ENCODE assay signal across 17 cellular contexts in the genomic region with DNA sequence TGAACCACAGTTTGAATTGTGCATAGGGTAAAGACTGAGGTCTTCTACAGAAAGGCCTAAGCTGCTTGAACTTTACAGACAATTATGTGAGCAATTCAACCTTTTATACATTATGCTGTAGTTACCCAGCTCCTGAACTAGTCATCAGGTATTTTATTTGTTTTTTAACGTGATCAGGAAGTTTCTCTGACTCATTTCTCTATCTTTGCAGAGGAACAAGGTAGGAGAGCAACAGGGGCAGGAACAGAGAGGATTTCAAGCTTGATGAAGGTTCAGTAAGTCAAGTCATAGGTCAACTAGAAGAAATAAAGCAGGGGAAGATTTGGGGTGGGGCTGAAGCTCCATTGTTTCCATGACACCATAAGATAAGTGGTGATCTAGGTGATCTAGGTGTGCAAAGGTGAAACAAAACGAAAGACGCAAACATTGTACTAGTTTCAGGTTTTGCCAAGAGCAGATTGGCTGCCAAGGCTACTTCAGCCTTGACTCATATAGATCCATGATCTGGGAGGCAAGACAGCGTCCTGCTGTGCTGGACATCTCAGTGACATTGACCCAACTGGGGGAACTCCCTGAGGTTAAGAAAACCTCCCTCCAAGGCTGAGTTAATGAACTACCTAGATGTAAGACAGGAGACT.
DNase-seq lines count a peak whose midpoint lies in the region; ATAC-seq and TF ChIP-seq lines count a peak whose summit lies in the region.
"Had no signal": no experiment of that assay in that cellular context is flagged by ENCODE, and none has a peak within 500 bp of the region (broad histone marks: within the 10 kb centered on the region; RNA-seq: fewer than 3 reads in every experiment).

No MANE protein-coding gene starts in this region.

- no peaks in the 10 kb centered on the region for H3K36me3 ChIP-seq in PC-3 (ENCODE audit: low read depth, low read length)

- peak; percentile 42 for ATAC-seq in GM18858 (IDR thresholded peaks at IDR 0.05; ENCODE audit: unreplicated experiment)
- peak; percentile 34 for ATAC-seq in HG02798 (IDR thresholded peaks at IDR 0.05; ENCODE audit: poor library complexity, unreplicated experiment)
- ATAC-seq in PC-3: peak; percentile 82
- no peak for ATAC-seq in HG03520 (IDR thresholded peaks at IDR 0.05; ENCODE audit: unreplicated experiment)

- peak overlapping the region; percentile 63 for H3K4me2 ChIP-seq in PC-3 (ENCODE audit: low read length)

- H4K20me1 ChIP-seq in PC-3 (ENCODE audit: low read length): no peaks in the 10 kb centered on the region

- no peaks in the 10 kb centered on the region for H3K9me2 ChIP-seq in PC-3 (replicated peaks; ENCODE audit: low read length)

- CTCF ChIA-PET in PC-3 (lab: Charles Lee): interaction anchor here (0.7 to 3.9 kb wide), 16 partner anchors 11 to 1718 kb away, joined by 3 to 29 read pairs (median 4); no protein-coding TSS in a partner anchor

- H3K27me3 Mint-ChIP-seq in nephron (ENCODE audit: low read depth): peaks cover 23% of the 10 kb centered on the region
- H3K27me3 Mint-ChIP-seq: naive thymus-derived CD4-positive, alpha-beta T cell had no signal

- peak overlapping the region; percentile 92 for H3K27ac ChIP-seq in PC-3 (ENCODE audit: low read length)
- H3K27ac ChIP-seq: testis had no signal

- H3K79me2 ChIP-seq in PC-3 (ENCODE audit: low read length): no peaks in the 10 kb centered on the region

- H3F3A ChIP-seq in PC-3 (ENCODE audit: low read length, unreplicated experiment): peaks cover 8% of the 10 kb centered on the region

- peaks cover 55% of the 10 kb centered on the region for H3K4me1 ChIP-seq in PC-3 (ENCODE audit: insufficient read depth, low read length)
- H3K4me1 ChIP-seq: testis had no signal

- no peaks in the 10 kb centered on the region for H3K9me3 Mint-ChIP-seq in nephron
- H3K9me3 Mint-ChIP-seq: CD14-positive monocyte; dendritic cell treated with granulocyte-macrophage colony-stimulating factor and Interleukin-4, amounts not matched to agents 40 ng/mL and 50 ng/mL, for 4 days; naive thymus-derived CD4-positive, alpha-beta T cell had no signal

- H3K4me3 Mint-ChIP-seq in nephron: no peak overlapping the region
- H3K4me3 Mint-ChIP-seq: CD14-positive monocyte; dendritic cell treated with granulocyte-macrophage colony-stimulating factor and Interleukin-4, amounts not matched to agents 40 ng/mL and 50 ng/mL, for 4 days had no signal

- no peaks in the 10 kb centered on the region for H3K36me3 Mint-ChIP-seq in nephron (ENCODE audit: low read depth)
- H3K36me3 Mint-ChIP-seq: CD14-positive monocyte; naive thymus-derived CD4-positive, alpha-beta T cell had no signal

- H3K27ac Mint-ChIP-seq in nephron: peak overlapping the region; percentile 10 to 84 (median 22)
- H3K27ac Mint-ChIP-seq: CD14-positive monocyte; dendritic cell treated with granulocyte-macrophage colony-stimulating factor and Interleukin-4, amounts not matched to agents 40 ng/mL and 50 ng/mL, for 4 days had no signal

- H3K27me3 ChIP-seq in PC-3 (ENCODE audit: low read length): no peaks in the 10 kb centered on the region
- H3K27me3 ChIP-seq: testis had no signal

- H3K4me3 ChIP-seq in PC-3 (ENCODE audit: low read length): peak overlapping the region; percentile 5; the same call in 1 of the 2 replicates
- H3K4me3 ChIP-seq: testis had no signal

- intact Hi-C loops in PC-3 (cut with micrococcal nuclease): loop anchor here (1.0 to 10.0 kb wide), 4 partner anchors 41 to 464 kb away; no protein-coding TSS in a partner anchor

- peak overlapping the region; percentile 57 for H3K9ac ChIP-seq in PC-3 (ENCODE audit: low read length)

- H2AFZ ChIP-seq in PC-3 (ENCODE audit: low read length): no peak overlapping the region

- H3K9me3 ChIP-seq in PC-3 (ENCODE audit: low read length): no peaks in the 10 kb centered on the region
- H3K9me3 ChIP-seq: testis had no signal

- TF ChIP-seq CTCF in PC-3 (conservative IDR thresholded peaks at IDR 0.05; ENCODE audit: low read depth, low read length) (no peak), nephron (IDR thresholded peaks at IDR 0.05; ENCODE audit: unreplicated experiment in 3 of 3) (no peak)

- H3K4me1 Mint-ChIP-seq in nephron: peaks cover 23% of the 10 kb centered on the region

- no TSS peak for BruUV-seq in PC-3 (replicated peaks; lab: Mats Ljungman, UMichigan)

- DNase-seq in PC-3 (peak; percentile 91), NCI-H2081 treated with DMSO at 0.1 percent for 48 hours (lab: John Stamatoyannopoulos, UW) (no peak), T1000 (lab: John Stamatoyannopoulos, UW) (no peak), NCI-H1436 (lab: John Stamatoyannopoulos, UW) (no peak)
- DNase-seq: activated CD4-positive, CD25-positive, alpha-beta regulatory T cell; activated T-cell treated with anti-CD3 and anti-CD28 coated beads, Interleukin-2, amount 50 U/mL, for 1 hour; GF-D8; kidney; naive thymus-derived CD4-positive, alpha-beta T cell; NCI-H748 treated with DMSO at 0.1 percent for 48 hours; testis had no signal

- POLR2A ChIA-PET in PC-3 (lab: Charles Lee; ENCODE audit: unreplicated experiment): interaction anchor here (0.6 to 0.7 kb wide), 2 partner anchors 120 to 198 kb away, joined by 3 to 20 read pairs; a partner anchor contains a TSS
